39 cellular contexts compared by ENCODE assay signal in the genomic region with DNA sequence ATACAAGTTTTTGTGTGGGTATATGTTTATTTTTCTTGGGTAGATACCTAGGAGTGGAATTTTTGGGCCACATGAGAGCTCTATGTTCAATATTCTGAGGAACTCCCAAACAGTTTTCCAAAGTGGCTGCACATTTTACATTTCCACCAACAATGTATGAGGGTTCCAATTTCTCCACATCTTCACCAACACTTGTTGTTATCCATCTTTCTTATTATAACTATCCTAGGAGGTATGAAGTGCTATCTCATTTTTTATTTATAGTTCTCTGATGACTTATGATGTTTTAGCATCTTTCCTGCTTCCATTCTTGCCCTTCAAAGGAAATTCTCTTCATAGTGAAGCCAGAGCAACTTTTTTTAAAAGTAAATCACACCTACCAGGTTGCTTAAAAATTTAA.
"Had no signal": no experiment of that assay in that cellular context is flagged by ENCODE, and none has a peak within 500 bp of the region (broad histone marks: within the 10 kb centered on the region; RNA-seq: fewer than 3 reads in every experiment).

No MANE protein-coding gene starts in this region.

- H3K9me3 ChIP-seq: adrenal gland, ascending aorta, body of pancreas, breast epithelium, colonic mucosa had no signal

- H3K4me3 ChIP-seq: adrenal gland, ascending aorta, body of pancreas, breast epithelium, cardiac muscle cell, colonic mucosa had no signal

- H3K4me1 ChIP-seq: adrenal gland, ascending aorta, body of pancreas, breast epithelium had no signal

- H3K27me3 Mint-ChIP-seq: activated naive CD4-positive, alpha-beta T cell treated with anti-CD3 and anti-CD28 coated beads, Interleukin-2, amount 10 ng/mL, durations not matched to agents 7 days and 5 days; activated naive CD4-positive, alpha-beta T cell treated with anti-CD3 and anti-CD28 coated beads, Interleukin-2, amount 50 U/mL, for 24 hours; activated naive CD8-positive, alpha-beta T cell treated with anti-CD3 and anti-CD28 coated beads for 36 hours; activated naive CD8-positive, alpha-beta T cell treated with anti-CD3 and anti-CD28 coated beads, Interleukin-2, amount 10 ng/mL, durations not matched to agents 7 days and 5 days; activated T-cell treated with anti-CD3 and anti-CD28 coated beads, Interleukin-2, amount 50 U/mL, for 24 hours; activated T-helper 17 cell treated with anti-CD3 and anti-CD28 coated beads, Interleukin-2, amount 50 U/mL, for 72 hours; central memory CD8-positive, alpha-beta T cell had no signal

- H3K4me3 Mint-ChIP-seq: activated naive CD4-positive, alpha-beta T cell treated with anti-CD3 and anti-CD28 coated beads for 36 hours; activated naive CD4-positive, alpha-beta T cell treated with anti-CD3 and anti-CD28 coated beads, Interleukin-2, amount 10 ng/mL, durations not matched to agents 7 days and 5 days; activated naive CD4-positive, alpha-beta T cell treated with anti-CD3 and anti-CD28 coated beads, Interleukin-2, amount 50 U/mL, for 24 hours; activated naive CD8-positive, alpha-beta T cell treated with anti-CD3 and anti-CD28 coated beads for 36 hours; activated naive CD8-positive, alpha-beta T cell treated with anti-CD3 and anti-CD28 coated beads, Interleukin-2, amount 10 ng/mL, durations not matched to agents 7 days and 5 days; activated T-cell treated with anti-CD3 and anti-CD28 coated beads, Interleukin-2, amount 50 U/mL, for 24 hours; activated T-cell treated with anti-CD3 and anti-CD28 coated beads, Interleukin-2, amount 50 U/mL, for 4 hours; activated T-cell treated with anti-CD3 and anti-CD28 coated beads, Interleukin-2, amount 50 U/mL, for 72 hours; activated T-helper 1 cell treated with anti-CD3 and anti-CD28 coated beads, Interleukin-12 subunit alpha, Interleukin-12 subunit beta, Interleukin-2, Interleukin-4 antibody, amounts not matched to agents 30 ng/mL and 10 ng/mL and 1 ng/mL, durations not matched to agents 14 hours and 24 hours and 36 hours; activated T-helper 17 cell treated with anti-CD3 and anti-CD28 coated beads, Interleukin-2, amount 50 U/mL, for 72 hours; brain; central memory CD8-positive, alpha-beta T cell had no signal

- H3K27ac Mint-ChIP-seq: activated naive CD4-positive, alpha-beta T cell treated with anti-CD3 and anti-CD28 coated beads for 36 hours; activated naive CD4-positive, alpha-beta T cell treated with anti-CD3 and anti-CD28 coated beads, Interleukin-2, amount 10 ng/mL, durations not matched to agents 7 days and 5 days; activated naive CD4-positive, alpha-beta T cell treated with anti-CD3 and anti-CD28 coated beads, Interleukin-2, amount 50 U/mL, for 24 hours; activated naive CD4-positive, alpha-beta T cell treated with anti-CD3 and anti-CD28 coated beads, Interleukin-2, amount 50 U/mL, for 72 hours; activated naive CD8-positive, alpha-beta T cell treated with anti-CD3 and anti-CD28 coated beads for 36 hours; activated naive CD8-positive, alpha-beta T cell treated with anti-CD3 and anti-CD28 coated beads, Interleukin-2, amount 10 ng/mL, durations not matched to agents 7 days and 5 days; activated T-cell treated with anti-CD3 and anti-CD28 coated beads, Interleukin-2, amount 50 U/mL, for 24 hours; activated T-cell treated with anti-CD3 and anti-CD28 coated beads, Interleukin-2, amount 50 U/mL, for 72 hours; activated T-helper 17 cell treated with anti-CD3 and anti-CD28 coated beads, Interleukin-2, amount 50 U/mL, for 72 hours; activated T-helper 2 cell treated with anti-CD3 and anti-CD28 coated beads, Interferon-gamma antibody, Interleukin-2, Interleukin-4, amounts not matched to agents 10 μg/mL and 5 μg/mL and 100 μg/mL, durations not matched to agents 14 hours and 24 hours and 36 hours; brain had no signal

- H3K27me3 ChIP-seq: adrenal gland, ascending aorta, body of pancreas, brain microvascular endothelial cell, breast epithelium, cardiac muscle cell, colonic mucosa had no signal

- ATAC-seq: activated naive CD4-positive, alpha-beta T cell treated with anti-CD3 and anti-CD28 coated beads, Interleukin-2, amount 50 U/mL, for 72 hours; activated T-cell treated with anti-CD3 and anti-CD28 coated beads, Interleukin-2, amount 50 U/mL, for 4 hours; activated T-cell treated with anti-CD3 and anti-CD28 coated beads, Interleukin-2, amount 50 U/mL, for 72 hours; activated T-helper 17 cell treated with anti-CD3 and anti-CD28 coated beads, Interleukin-2, amount 50 U/mL, for 72 hours; body of pancreas had no signal

- H3K27ac ChIP-seq: adrenal gland, ascending aorta, body of pancreas, brain microvascular endothelial cell, breast epithelium, cardiac muscle cell, colonic mucosa had no signal

- H3K9me3 Mint-ChIP-seq: activated naive CD4-positive, alpha-beta T cell treated with anti-CD3 and anti-CD28 coated beads, Interleukin-2, amount 50 U/mL, for 24 hours; activated T-helper 17 cell treated with anti-CD3 and anti-CD28 coated beads, Interleukin-2, amount 50 U/mL, for 72 hours; central memory CD8-positive, alpha-beta T cell had no signal

- FAIRE-seq: astrocyte, bronchial epithelial cell, colon had no signal

- DNase-seq: activated effector memory CD4-positive, alpha-beta T cell treated with anti-CD3 and anti-CD28 coated beads, Interleukin-2, amount 50 U/mL, for 16 hours; activated effector memory CD4-positive, alpha-beta T cell treated with Interleukin-2 at 50 U/mL for 16 hours; activated gamma-delta T cell; activated gamma-delta T cell treated with Interleukin-2 at 50 U/mL for 16 hours; activated naive CD4-positive, alpha-beta T cell; activated naive CD4-positive, alpha-beta T cell treated with anti-CD3 and anti-CD28 coated beads for 36 hours; activated naive CD4-positive, alpha-beta T cell treated with anti-CD3 and anti-CD28 coated beads, Interleukin-2, amount 10 ng/mL, durations not matched to agents 7 days and 5 days; activated naive CD4-positive, alpha-beta T cell treated with anti-CD3 and anti-CD28 coated beads, Interleukin-2, amount 50 U/mL, for 16 hours; activated naive CD4-positive, alpha-beta T cell treated with Interleukin-2 at 50 U/mL for 16 hours; activated naive CD8-positive, alpha-beta T cell treated with anti-CD3 and anti-CD28 coated beads for 36 hours; activated naive CD8-positive, alpha-beta T cell treated with anti-CD3 and anti-CD28 coated beads, Interleukin-2, amount 10 ng/mL, durations not matched to agents 7 days and 5 days; activated T-cell treated with anti-CD3 and anti-CD28 coated beads, Interleukin-2, amount 50 U/mL, for 24 hours; activated T-cell treated with anti-CD3 and anti-CD28 coated beads, Interleukin-2, amount 50 U/mL, for 4 hours; activated T-cell treated with anti-CD3 and anti-CD28 coated beads, Interleukin-2, amount 50 U/mL, for 48 hours; activated T-cell treated with anti-CD3 and anti-CD28 coated beads, Interleukin-2, amount 50 U/mL, for 72 hours; adrenal gland; amniotic stem cell; amygdala; anterior cingulate cortex; aorta; body of pancreas; brain microvascular endothelial cell; caudate nucleus; central memory CD4-positive, alpha-beta T cell; cerebellar nuclear complex; colonic mucosa had no signal

- H3K36me3 ChIP-seq: breast epithelium had no signal
